14 cellular contexts compared by ENCODE assay signal in genomic region chr7:25752967-25753791, GRCh38.
DNase-seq lines count a peak whose midpoint lies in the region; ATAC-seq and TF ChIP-seq lines count a peak whose summit lies in the region.
"Had no signal": no experiment of that assay in that cellular context is flagged by ENCODE, and none has a peak within 500 bp of the region (broad histone marks: within the 10 kb centered on the region; RNA-seq: fewer than 3 reads in every experiment).

No MANE protein-coding gene starts in this region.

- no peaks in the 10 kb centered on the region for H3K36me3 Mint-ChIP-seq in nephron (ENCODE audit: low read depth)

- H3K4me3 Mint-ChIP-seq in nephron = no peak overlapping the region
- H3K4me3 Mint-ChIP-seq: activated naive CD8-positive, alpha-beta T cell treated with anti-CD3 and anti-CD28 coated beads, Interleukin-2, amount 50 U/mL, for 24 hours had no signal

- H3K4me1 ChIP-seq in esophagus muscularis mucosa (peaks cover 10 to 75% (median 70%) of the 10 kb centered on the region in 4 donors), upper lobe of left lung (peaks cover 0 to 2% (median 0%) of the 10 kb centered on the region in 4 donors), Peyer's patch (no peaks in the 10 kb centered on the region)

- no peak overlapping the region for H3K4me3 ChIP-seq in esophagus muscularis mucosa
- H3K4me3 ChIP-seq in upper lobe of left lung = no peak overlapping the region
- no peak overlapping the region for H3K4me3 ChIP-seq in Peyer's patch

- TF ChIP-seq POLR2A in esophagus muscularis mucosa (IDR thresholded peaks at IDR 0.05; ENCODE audit: low read depth) = no peak
- no peak for TF ChIP-seq POLR2A in upper lobe of left lung (IDR thresholded peaks at IDR 0.05)
- TF ChIP-seq POLR2A in Peyer's patch (IDR thresholded peaks at IDR 0.05) = no peak

- H3K27me3 ChIP-seq in esophagus muscularis mucosa = no peaks in the 10 kb centered on the region
- no peaks in the 10 kb centered on the region for H3K27me3 ChIP-seq in upper lobe of left lung
- no peaks in the 10 kb centered on the region for H3K27me3 ChIP-seq in Peyer's patch

- no peaks in the 10 kb centered on the region for H3K9me3 Mint-ChIP-seq in nephron
- H3K9me3 Mint-ChIP-seq: activated naive CD8-positive, alpha-beta T cell treated with anti-CD3 and anti-CD28 coated beads, Interleukin-2, amount 50 U/mL, for 24 hours had no signal

- no peaks in the 10 kb centered on the region for H3K36me3 ChIP-seq in esophagus muscularis mucosa
- H3K36me3 ChIP-seq in upper lobe of left lung = no peaks in the 10 kb centered on the region
- no peaks in the 10 kb centered on the region for H3K36me3 ChIP-seq in Peyer's patch

- ATAC-seq in upper lobe of left lung (ENCODE audit: low FRiP score in 2 of 2) = no peak
- ATAC-seq in HG02763 (IDR thresholded peaks at IDR 0.05; ENCODE audit: unreplicated experiment) = no peak
- ATAC-seq: activated naive CD8-positive, alpha-beta T cell treated with anti-CD3 and anti-CD28 coated beads, Interleukin-2, amount 50 U/mL, for 24 hours had no signal

- H3K9me3 ChIP-seq in esophagus muscularis mucosa (no peaks in the 10 kb centered on the region), upper lobe of left lung (no peaks in the 10 kb centered on the region), Peyer's patch (no peaks in the 10 kb centered on the region)

- H3K27me3 Mint-ChIP-seq in nephron (ENCODE audit: low read depth) = peaks cover 3% of the 10 kb centered on the region
- H3K27me3 Mint-ChIP-seq: activated naive CD8-positive, alpha-beta T cell treated with anti-CD3 and anti-CD28 coated beads, Interleukin-2, amount 50 U/mL, for 24 hours had no signal

- peak overlapping the region; percentile 77 to 87 (median 80) for H3K27ac ChIP-seq in esophagus muscularis mucosa (replicated peaks in 1 of 4)
- H3K27ac ChIP-seq in upper lobe of left lung = peak overlapping the region in 3 of 4 donors; percentile 13 to 62 (median 30)
- peak overlapping the region in 1 of 4 donors; percentile 80 for H3K27ac ChIP-seq in Peyer's patch
- H3K27ac ChIP-seq: 22Rv1 had no signal

- no peak for TF ChIP-seq CTCF in esophagus muscularis mucosa (IDR thresholded peaks at IDR 0.05)
- no peak for TF ChIP-seq CTCF in nephron (IDR thresholded peaks at IDR 0.05; ENCODE audit: unreplicated experiment in 3 of 3)
- no peak for TF ChIP-seq CTCF in upper lobe of left lung (IDR thresholded peaks at IDR 0.05)
- TF ChIP-seq CTCF in Peyer's patch (IDR thresholded peaks at IDR 0.05) = no peak

- intact Hi-C loops in esophagus muscularis mucosa (cut with DNase I) = loop anchor here (10.0 kb wide), 1 partner anchor 92 kb away; no protein-coding TSS in a partner anchor

- 71% methylated on average over 16 of the region's 16 CpGs for WGBS in esophagus muscularis mucosa
- 77 to 81% methylated on average over 15 to 16 of the region's 16 CpGs for WGBS in upper lobe of left lung, 2 donors

- peaks cover 62% of the 10 kb centered on the region for H3K4me1 Mint-ChIP-seq in nephron
- H3K4me1 Mint-ChIP-seq: activated naive CD8-positive, alpha-beta T cell treated with anti-CD3 and anti-CD28 coated beads, Interleukin-2, amount 50 U/mL, for 24 hours had no signal

- TF ChIP-seq EP300 in esophagus muscularis mucosa (IDR thresholded peaks at IDR 0.05) = no peak
- TF ChIP-seq EP300 in upper lobe of left lung (IDR thresholded peaks at IDR 0.05) = no peak

- DNase-seq in DMS 273 (lab: John Stamatoyannopoulos, UW; ENCODE audit: unreplicated experiment) (peak; percentile 81), DMS 273 treated with DMSO at 0.1 percent for 48 hours (lab: John Stamatoyannopoulos, UW) (no peak), esophagus muscularis mucosa (ENCODE audit: extremely low spot score) (peak; percentile 80), upper lobe of left lung (no peak), Peyer's patch (no peak)
- no peak for DNase-seq in activated naive CD4-positive, alpha-beta T cell (lab: John Stamatoyannopoulos, UW)
- DNase-seq: activated CD8-positive, alpha-beta memory T cell treated with anti-CD3 and anti-CD28 coated beads for 24 hours; activated naive CD8-positive, alpha-beta T cell treated with anti-CD3 and anti-CD28 coated beads, Interleukin-2, amount 50 U/mL, for 24 hours; kidney; NCI-H2029; small intestine had no signal

- H3K27ac Mint-ChIP-seq in nephron = peak overlapping the region; percentile 83 to 91 (median 88)
- H3K27ac Mint-ChIP-seq: activated naive CD8-positive, alpha-beta T cell treated with anti-CD3 and anti-CD28 coated beads, Interleukin-2, amount 50 U/mL, for 24 hours had no signal

Comparison
In these comparisons a context has a peak if more than half of its experiments do, and no peak if none do; other contexts are left out.
1. DNase-seq: peak in DMS 273 (single experiment) and esophagus muscularis mucosa (single experiment); none in DMS 273 treated with DMSO at 0.1 percent for 48 hours (single experiment), upper lobe of left lung (0 of 2), activated naive CD4-positive, alpha-beta T cell (0 of 4) and Peyer's patch (0 of 3).